ENCODE assay signal across 8 cellular contexts in genomic region chr5:76083555-76084495, GRCh38. TPM values are rescaled to one million over a fixed set of nuclear protein-coding genes. Genes with fewer than 3 reads are reported as not detected.
DNase-seq lines count a peak whose midpoint lies in the region; ATAC-seq and TF ChIP-seq lines count a peak whose summit lies in the region.

No MANE protein-coding gene starts in this region.

- H3K4me3 ChIP-seq in epithelial cell of proximal tubule (ENCODE audit: low read depth, low read length) (peak overlapping the region; percentile 18), skeletal muscle satellite cell (ENCODE audit: low read length) (no peak overlapping the region)

- peak; percentile 14 for DNase-seq in NCI-H146 (lab: John Stamatoyannopoulos, UW)
- no peak for DNase-seq in NCI-H146 treated with DMSO at 0.1 percent for 48 hours (lab: John Stamatoyannopoulos, UW; ENCODE audit: unreplicated experiment)
- DNase-seq in SK-N-DZ (ENCODE audit: low spot score) = peak; percentile 31
- no peak for DNase-seq in epithelial cell of proximal tubule (ENCODE audit: low read depth)
- no peak for DNase-seq in SIG-M5 treated with dmso at 0.1 percent for 504 hours (lab: John Stamatoyannopoulos, UW; ENCODE audit: unreplicated experiment)
- no peak for DNase-seq in hepatic stellate cell (ENCODE audit: low spot score)

- ATAC-seq in HG03442 (IDR thresholded peaks at IDR 0.05; ENCODE audit: unreplicated experiment) = no peak

- peaks cover 56% of the 10 kb centered on the region for H3K27me3 ChIP-seq in skeletal muscle satellite cell (ENCODE audit: control insufficient read depth, insufficient read depth, low read length)

- H3K4me1 ChIP-seq in skeletal muscle satellite cell (ENCODE audit: control insufficient read depth, insufficient read depth, low read length) = no peaks in the 10 kb centered on the region

- H3K4me2 ChIP-seq in skeletal muscle satellite cell (ENCODE audit: low read length) = peak overlapping the region; percentile 47

- TF ChIP-seq CTCF in epithelial cell of proximal tubule (conservative IDR thresholded peaks at IDR 0.05; ENCODE audit: low read depth, low read length) = no peak

- H3K36me3 ChIP-seq in skeletal muscle satellite cell (ENCODE audit: insufficient read depth, low read length) = no peaks in the 10 kb centered on the region

- no peak overlapping the region for H3K9ac ChIP-seq in skeletal muscle satellite cell (ENCODE audit: low read depth, low read length)

- H3K9me3 ChIP-seq in skeletal muscle satellite cell (replicated peaks; ENCODE audit: low read length) = no peaks in the 10 kb centered on the region

RNA-seq across cellular contexts. Expression of gene SV2C, which starts 0.6 kb away (rescaled TPM):
- 0.06 and 0.08 TPM in 2 replicates for polyA plus RNA-seq in SK-N-DZ (2014; cell fraction: cytosol; rRNA removed)
- 0.01 and 0.10 TPM in 2 replicates for polyA plus RNA-seq in SK-N-DZ (2014; cell fraction: nucleus; rRNA removed)
- not detected in 2 replicates for total RNA-seq in epithelial cell of proximal tubule
- total RNA-seq in skeletal muscle satellite cell (2012; rRNA removed) = not detected in 2 replicates

Comparison
In these comparisons a context has a peak if more than half of its experiments do, and no peak if none do; other contexts are left out.
1. DNase-seq: peak in NCI-H146 (single experiment) and SK-N-DZ (single experiment); none in NCI-H146 treated with DMSO at 0.1 percent for 48 hours (single experiment), epithelial cell of proximal tubule (single experiment), SIG-M5 treated with dmso at 0.1 percent for 504 hours (single experiment) and hepatic stellate cell (single experiment).